ENCODE assay signal across 8 cellular contexts in the genomic region with DNA sequence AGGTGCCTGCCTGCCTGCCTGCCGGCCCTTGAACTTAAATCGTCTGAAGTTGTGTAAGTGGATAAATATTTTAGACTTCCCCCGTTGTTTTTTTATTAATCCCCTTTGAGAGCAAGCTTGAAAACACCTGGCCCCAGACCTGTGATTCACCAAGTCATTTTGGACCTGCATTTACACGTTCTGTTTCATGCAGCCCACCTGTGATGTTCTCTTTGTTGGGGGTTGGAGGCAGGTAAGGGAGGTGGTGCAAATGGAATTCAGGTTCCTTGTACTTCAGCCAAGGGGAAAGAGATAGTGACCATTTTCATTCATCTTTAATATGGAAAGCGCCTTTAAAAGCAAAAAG. TPM values are rescaled to one million over a fixed set of nuclear protein-coding genes. Genes with fewer than 3 reads are reported as not detected.
DNase-seq lines count a peak whose midpoint lies in the region; ATAC-seq and TF ChIP-seq lines count a peak whose summit lies in the region.

No MANE protein-coding gene starts in this region.

- H3K4me3 Mint-ChIP-seq in IgD-negative memory B cell, result peak overlapping the region; percentile 90 to 95 (median 92)

- H3K4me1 ChIP-seq in BE2C (no peaks in the 10 kb centered on the region), muscle layer of duodenum (ENCODE audit: control insufficient read depth in 1 of 2, insufficient read depth in 2 of 2, low read length in 2 of 2) (peaks cover 0 to 22% of the 10 kb centered on the region in 2 donors)

- H3K36me3 ChIP-seq in BE2C (no peaks in the 10 kb centered on the region), muscle layer of duodenum (ENCODE audit: control insufficient read depth in 1 of 2, insufficient read depth in 2 of 2, low read length in 2 of 2) (peaks cover 0 to 15% of the 10 kb centered on the region in 2 donors)

- H3K4me3 ChIP-seq in BE2C (ENCODE audit: low read depth, low read length), result peak overlapping the region; percentile 70
- peak overlapping the region; percentile 61 for H3K4me3 ChIP-seq in choroid plexus epithelial cell (ENCODE audit: low read depth, low read length)
- H3K4me3 ChIP-seq in muscle layer of duodenum (ENCODE audit: low read depth in 1 of 2, low read length in 2 of 2), result peak overlapping the region; percentile 67 to 96

- H3K9me3 ChIP-seq in BE2C, result no peaks in the 10 kb centered on the region
- no peaks in the 10 kb centered on the region for H3K9me3 ChIP-seq in muscle layer of duodenum (ENCODE audit: control insufficient read depth in 1 of 2, low read length in 2 of 2)

- ATAC-seq in GM19328 (IDR thresholded peaks at IDR 0.05; ENCODE audit: unreplicated experiment), result no peak
- ATAC-seq in HG03175 (IDR thresholded peaks at IDR 0.05; ENCODE audit: unreplicated experiment), result no peak

- DNase-seq in BE2C (no peak), choroid plexus epithelial cell (ENCODE audit: low read depth) (no peak), GM19240 (ENCODE audit: insufficient read length, low spot score) (no peak), COR-L47 (lab: John Stamatoyannopoulos, UW) (no peak)

- H3K27ac Mint-ChIP-seq in IgD-negative memory B cell, result peak overlapping the region; percentile 41 to 93 (median 77)

- peaks cover 20 to 41% (median 30%) of the 10 kb centered on the region in 3 donors for H3K4me1 Mint-ChIP-seq in IgD-negative memory B cell

- no peak for TF ChIP-seq CTCF in BE2C (IDR thresholded peaks at IDR 0.05; ENCODE audit: low read depth, low read length)
- TF ChIP-seq CTCF in choroid plexus epithelial cell (conservative IDR thresholded peaks at IDR 0.05; ENCODE audit: low read depth, low read length), result no peak

- H3K27me3 Mint-ChIP-seq in IgD-negative memory B cell, result no peaks in the 10 kb centered on the region

- H3K27ac ChIP-seq in muscle layer of duodenum (ENCODE audit: low read length), result peak overlapping the region; percentile 75

- H3K27me3 ChIP-seq in BE2C, result peaks cover 3% of the 10 kb centered on the region
- no peaks in the 10 kb centered on the region for H3K27me3 ChIP-seq in muscle layer of duodenum (ENCODE audit: low read depth, low read length)

- peaks cover 3% of the 10 kb centered on the region for H3K36me3 Mint-ChIP-seq in IgD-negative memory B cell

- no peaks in the 10 kb centered on the region for H3K9me3 Mint-ChIP-seq in IgD-negative memory B cell

RNA-seq across cellular contexts. Expression of a gene that starts 1.2 kb away (rescaled TPM):
- 3.9 TPM for polyA plus RNA-seq in BE2C (2012; ENCODE audit: insufficient read depth, insufficient read length, low read depth)
- polyA plus RNA-seq in IgD-negative memory B cell, result 14.8 TPM

RNA-seq across cellular contexts. Expression of a gene that starts 18.8 kb away (rescaled TPM):
- not detected for polyA plus RNA-seq in BE2C (2012; ENCODE audit: insufficient read depth, insufficient read length, low read depth)
- not detected for polyA plus RNA-seq in IgD-negative memory B cell
